In the genomic region with DNA sequence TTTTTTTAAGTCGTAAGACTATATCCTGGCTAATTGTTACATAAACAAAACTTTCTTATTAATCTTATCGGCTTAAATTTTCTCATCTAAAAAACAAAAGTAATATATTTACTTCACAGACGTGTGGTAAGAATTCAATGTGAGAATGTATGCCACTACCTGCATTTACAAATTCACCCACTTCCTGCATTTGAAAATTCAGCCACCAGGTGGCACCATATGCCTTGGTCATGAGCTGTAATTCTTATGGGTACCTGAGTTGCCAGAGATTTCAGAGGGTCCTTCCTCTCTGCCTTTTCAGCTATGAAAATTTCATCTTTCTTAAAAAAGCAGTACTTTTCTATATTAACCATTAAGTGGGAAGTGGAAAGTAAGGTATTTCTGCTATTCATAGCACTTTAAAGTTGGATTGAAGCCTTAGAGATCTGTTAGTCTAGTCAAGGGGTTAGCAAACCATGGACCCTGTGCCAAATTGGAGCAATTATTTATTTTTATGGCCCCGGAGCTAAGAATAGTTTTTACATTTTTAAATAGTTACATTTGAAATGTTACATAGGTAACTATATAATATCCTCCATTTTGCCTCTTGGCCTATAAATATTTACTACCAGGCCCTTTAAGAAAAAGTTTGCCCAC, we compare ENCODE assay signal across 8 cellular contexts.
DNase-seq lines count a peak whose midpoint lies in the region; ATAC-seq lines count a peak whose summit lies in the region.

No MANE protein-coding gene starts in this region.

- H3K27me3 Mint-ChIP-seq in activated CD4-positive, alpha-beta memory T cell treated with anti-CD3 and anti-CD28 coated beads, Interleukin-2, amount 10 ng/mL, durations not matched to agents 7 days and 5 days, result no peaks in the 10 kb centered on the region
- no peaks in the 10 kb centered on the region for H3K27me3 Mint-ChIP-seq in memory B cell

- POLR2A ChIA-PET in activated CD4-positive, alpha-beta memory T cell treated with anti-CD3 and anti-CD28 coated beads, Interleukin-2, amount 10 ng/mL, durations not matched to agents 7 days and 5 days (lab: Charles Lee), result interaction anchor here (0.9 kb wide), 1 partner anchor 457 kb away, joined by 3 read pairs; no protein-coding TSS in a partner anchor

- peaks cover 19% of the 10 kb centered on the region for H3K4me1 Mint-ChIP-seq in activated CD4-positive, alpha-beta memory T cell treated with anti-CD3 and anti-CD28 coated beads, Interleukin-2, amount 10 ng/mL, durations not matched to agents 7 days and 5 days
- H3K4me1 Mint-ChIP-seq in memory B cell, result no peaks in the 10 kb centered on the region

- H3K4me3 Mint-ChIP-seq in activated CD4-positive, alpha-beta memory T cell treated with anti-CD3 and anti-CD28 coated beads, Interleukin-2, amount 10 ng/mL, durations not matched to agents 7 days and 5 days, result no peak overlapping the region
- H3K4me3 Mint-ChIP-seq in memory B cell, result no peak overlapping the region

- no peaks in the 10 kb centered on the region for H3K9me3 Mint-ChIP-seq in activated CD4-positive, alpha-beta memory T cell treated with anti-CD3 and anti-CD28 coated beads, Interleukin-2, amount 10 ng/mL, durations not matched to agents 7 days and 5 days
- H3K9me3 Mint-ChIP-seq in memory B cell, result no peaks in the 10 kb centered on the region

- peak; percentile 37 for DNase-seq in AG08396 (ENCODE audit: low spot score)
- peak; percentile 16 for DNase-seq in GM19240 (ENCODE audit: insufficient read length, low spot score)
- peak; percentile 43 for DNase-seq in NCI-H774 (lab: John Stamatoyannopoulos, UW)
- peak; percentile 82 for DNase-seq in activated CD4-positive, alpha-beta memory T cell treated with anti-CD3 and anti-CD28 coated beads, Interleukin-2, amount 10 ng/mL, durations not matched to agents 7 days and 5 days
- peak; percentile 40 for DNase-seq in effector CD8-positive, alpha-beta T cell (lab: John Stamatoyannopoulos, UW)
- peak; percentile 64 to 75 for DNase-seq in memory B cell (ENCODE audit: low spot score in 2 of 2)
- DNase-seq in stimulated activated CD8-positive, alpha-beta memory T cell treated with anti-CD3 and anti-CD28 coated beads, Interleukin-2, amount 100 ng/mL, for 48 hours (ENCODE audit: low read depth in 2 of 2), result peak; percentile 44 to 56

- no peak overlapping the region for H3K27ac Mint-ChIP-seq in activated CD4-positive, alpha-beta memory T cell treated with anti-CD3 and anti-CD28 coated beads, Interleukin-2, amount 10 ng/mL, durations not matched to agents 7 days and 5 days
- H3K27ac Mint-ChIP-seq in memory B cell, result no peak overlapping the region

- CTCF ChIA-PET in activated CD4-positive, alpha-beta memory T cell treated with anti-CD3 and anti-CD28 coated beads, Interleukin-2, amount 10 ng/mL, durations not matched to agents 7 days and 5 days (lab: Charles Lee), result interaction anchor here (0.8 to 5.8 kb wide), 23 partner anchors 8 to 519 kb away, joined by 3 to 47 read pairs (median 5); no protein-coding TSS in a partner anchor

- no peaks in the 10 kb centered on the region for H3K36me3 Mint-ChIP-seq in activated CD4-positive, alpha-beta memory T cell treated with anti-CD3 and anti-CD28 coated beads, Interleukin-2, amount 10 ng/mL, durations not matched to agents 7 days and 5 days (ENCODE audit: low read depth)
- H3K36me3 Mint-ChIP-seq in memory B cell, result peaks cover 5% of the 10 kb centered on the region

- ATAC-seq in memory B cell (ENCODE audit: low read depth), result peak; percentile 47
- no peak for ATAC-seq in HG03039 (IDR thresholded peaks at IDR 0.05; ENCODE audit: unreplicated experiment)

Comparison
In these comparisons a context has a peak if more than half of its experiments do, and no peak if none do; other contexts are left out.
1. DNase-seq: peak in every context shown above with its lines; median percentile 82 in activated CD4-positive, alpha-beta memory T cell treated with anti-CD3 and anti-CD28 coated beads, Interleukin-2, amount 10 ng/mL, durations not matched to agents 7 days and 5 days; 70 in memory B cell; 50 in stimulated activated CD8-positive, alpha-beta memory T cell treated with anti-CD3 and anti-CD28 coated beads, Interleukin-2, amount 100 ng/mL, for 48 hours; 43 in NCI-H774; 40 in effector CD8-positive, alpha-beta T cell; 37 in AG08396; 16 in GM19240.